In the genomic region with DNA sequence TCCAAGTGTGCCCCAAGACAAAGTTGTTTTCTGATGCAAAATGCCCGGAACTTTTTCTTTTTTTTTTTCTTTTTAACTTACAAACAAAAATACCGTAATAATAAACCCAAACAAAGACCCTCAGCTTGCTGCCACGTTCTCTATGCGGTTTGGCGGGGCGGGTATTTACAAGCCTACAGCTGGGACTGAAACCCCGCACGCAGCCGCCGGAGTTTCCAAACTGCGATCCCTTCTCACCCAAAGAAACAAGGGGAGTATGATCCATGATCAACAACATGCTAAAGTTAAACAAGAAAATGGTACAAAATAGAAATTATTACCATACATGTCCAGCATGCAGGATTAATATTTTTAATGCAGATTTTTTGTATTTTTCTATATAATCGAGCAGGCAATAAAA, we compare ENCODE assay signal across 9 cellular contexts. TPM values are rescaled to one million over a fixed set of nuclear protein-coding genes. Genes with fewer than 3 reads are reported as not detected.
A peak's percentile ranks its signal among the peaks of the same experiment; 100 is the strongest.
DNase-seq lines count a peak whose midpoint lies in the region; ATAC-seq and TF ChIP-seq lines count a peak whose summit lies in the region.
"Had no signal": no experiment of that assay in that cellular context is flagged by ENCODE, and none has a peak within 500 bp of the region (broad histone marks: within the 10 kb centered on the region; RNA-seq: fewer than 3 reads in every experiment).

No MANE protein-coding gene starts in this region.

- peaks cover 3% of the 10 kb centered on the region for H3K4me1 ChIP-seq in mesodermal cell (ENCODE audit: control insufficient read depth, insufficient read depth, low read length, poor library complexity, severe bottlenecking)
- peaks cover 4 to 35% of the 10 kb centered on the region in 2 donors for H3K4me1 ChIP-seq in thoracic aorta (ENCODE audit: control insufficient read depth in 1 of 2, low read depth in 2 of 2)

- H3K36me3 Mint-ChIP-seq in endothelial cell (ENCODE audit: low read depth, unreplicated experiment) = no peaks in the 10 kb centered on the region
- no peaks in the 10 kb centered on the region for H3K36me3 Mint-ChIP-seq in activated T-helper 17 cell treated with anti-CD3 and anti-CD28 coated beads, Interleukin-2, amount 50 U/mL, for 72 hours (ENCODE audit: low read depth)

- H3K4me1 Mint-ChIP-seq in endothelial cell (ENCODE audit: unreplicated experiment) = peaks cover 17% of the 10 kb centered on the region
- H3K4me1 Mint-ChIP-seq in activated T-helper 17 cell treated with anti-CD3 and anti-CD28 coated beads, Interleukin-2, amount 50 U/mL, for 72 hours = no peaks in the 10 kb centered on the region

- in situ Hi-C loops in G401 (cut with HindIII; ENCODE audit: low sequenced_read_pairs) = no loop called here

- no peak for ATAC-seq in thoracic aorta (ENCODE audit: insufficient number of reproducible peaks, low FRiP score, low read depth)
- ATAC-seq in activated T-helper 17 cell treated with anti-CD3 and anti-CD28 coated beads, Interleukin-2, amount 50 U/mL, for 72 hours (replicated peaks) = no peak

- TF ChIP-seq CTCF in endothelial cell (IDR thresholded peaks at IDR 0.05; ENCODE audit: unreplicated experiment) = no peak
- TF ChIP-seq CTCF in thoracic aorta (IDR thresholded peaks at IDR 0.05) = no peak

- H3K4me3 ChIP-seq in MG63 = peak overlapping the region; percentile 51
- H3K4me3 ChIP-seq in mesodermal cell (ENCODE audit: extremely low read depth, insufficient read depth, low read length, poor library complexity, severe bottlenecking) = peak overlapping the region; percentile 45
- H3K4me3 ChIP-seq in thoracic aorta = peak overlapping the region; percentile 77

- H3K27ac Mint-ChIP-seq in endothelial cell (ENCODE audit: unreplicated experiment) = no peak overlapping the region
- no peak overlapping the region for H3K27ac Mint-ChIP-seq in activated T-helper 17 cell treated with anti-CD3 and anti-CD28 coated beads, Interleukin-2, amount 50 U/mL, for 72 hours

- whole genome bisulfite sequencing in mesodermal cell (ENCODE audit: insufficient coverage in 2 of 2), 2 experiments = 0 to 2% methylated on average over 2 to 6 of the region's 12 CpGs

- H3K36me3 ChIP-seq in MG63 = no peaks in the 10 kb centered on the region
- no peaks in the 10 kb centered on the region for H3K36me3 ChIP-seq in mesodermal cell (ENCODE audit: control insufficient read depth, insufficient read depth, low read length)
- no peaks in the 10 kb centered on the region for H3K36me3 ChIP-seq in thoracic aorta

- peaks cover 36% of the 10 kb centered on the region for H3K27me3 Mint-ChIP-seq in endothelial cell (ENCODE audit: unreplicated experiment)
- peaks cover 58% of the 10 kb centered on the region for H3K27me3 Mint-ChIP-seq in activated T-helper 17 cell treated with anti-CD3 and anti-CD28 coated beads, Interleukin-2, amount 50 U/mL, for 72 hours

- no peak for DNase-seq in MG63
- no peak for DNase-seq in endothelial cell (ENCODE audit: low spot score)
- DNase-seq in thoracic aorta (ENCODE audit: low spot score) = no peak
- DNase-seq in G401 (ENCODE audit: low spot score) = no peak
- DNase-seq in SHP77 (lab: John Stamatoyannopoulos, UW) = no peak
- DNase-seq in NCI-H1105 (lab: John Stamatoyannopoulos, UW) = no peak
- DNase-seq: GDM1 had no signal

- H3K27ac ChIP-seq in mesodermal cell (ENCODE audit: low read depth, low read length, severe bottlenecking) (no peak overlapping the region), thoracic aorta (peak overlapping the region; percentile 83 to 98)

- no peaks in the 10 kb centered on the region for H3K9me3 Mint-ChIP-seq in endothelial cell (ENCODE audit: unreplicated experiment)
- no peaks in the 10 kb centered on the region for H3K9me3 Mint-ChIP-seq in activated T-helper 17 cell treated with anti-CD3 and anti-CD28 coated beads, Interleukin-2, amount 50 U/mL, for 72 hours

- no peaks in the 10 kb centered on the region for H3K9me3 ChIP-seq in MG63
- no peaks in the 10 kb centered on the region for H3K9me3 ChIP-seq in mesodermal cell (ENCODE audit: control insufficient read depth, low read length)
- H3K9me3 ChIP-seq in thoracic aorta = no peaks in the 10 kb centered on the region

- H3K27me3 ChIP-seq in MG63 (peaks cover 5% of the 10 kb centered on the region), thoracic aorta (replicated peaks; ENCODE audit: insufficient read depth) (no peaks in the 10 kb centered on the region)

- H3K4me3 Mint-ChIP-seq in endothelial cell (ENCODE audit: unreplicated experiment) = peak overlapping the region; percentile 73
- H3K4me3 Mint-ChIP-seq in activated T-helper 17 cell treated with anti-CD3 and anti-CD28 coated beads, Interleukin-2, amount 50 U/mL, for 72 hours = no peak overlapping the region

RNA-seq across cellular contexts. Expression of a gene that starts 2.1 kb away (rescaled TPM):
- total RNA-seq in MG63 (2014; rRNA removed; shearing (Covaris generic); ENCODE audit: low replicate concordance) = 0.52 and 2.6 TPM in 2 replicates
- total RNA-seq in endothelial cell (ENCODE audit: unreplicated experiment) (2.1 TPM), thoracic aorta (10 to 100 TPM; 75.0 to 82.9 TPM)
- polyA plus RNA-seq in mesodermal cell (2013, experiment 1 of 2) = 30.6 TPM
- 21.5 TPM for polyA plus RNA-seq in mesodermal cell (2013, experiment 2 of 2)
- total RNA-seq in activated T-helper 17 cell treated with anti-CD3 and anti-CD28 coated beads, Interleukin-2, amount 50 U/mL, for 72 hours = not detected
- total RNA-seq in G401 (2014; rRNA removed; shearing (Covaris generic)) = 0.31 and 1.0 TPM in 2 replicates

Comparison
In these comparisons a context has a peak if more than half of its experiments do, and no peak if none do; other contexts are left out.
1. RNA of a gene that starts 2.1 kb away (total RNA-seq): 75.0 to 82.9 TPM in thoracic aorta; 0.52 to 2.6 TPM in MG63, 2.1 TPM in endothelial cell (single experiment), 0.31 to 1.0 TPM in G401 and not detected in activated T-helper 17 cell treated with anti-CD3 and anti-CD28 coated beads, Interleukin-2, amount 50 U/mL, for 72 hours; every median in the first group is over 10 times any median in the second.
2. Peak in every context shown above with its lines, with median percentiles within 50 percentile points of each other: H3K4me3 ChIP-seq.